1 cellular context compared by ENCODE assay signal in genomic region chr10:35754489-35754888, GRCh38.
TF ChIP-seq lines count a peak whose summit lies in the region.

No MANE protein-coding gene starts in this region.

TF ChIP-seq in WTC11, 78 proteins besides CTCF, POLR2A, EP300 and RAD21 (continued from another document):
- TF ChIP-seq PRDM15 (CRISPR knock-in tag; IDR thresholded peaks at IDR 0.05) (no peak), SMAD4 (CRISPR knock-in tag; IDR thresholded peaks at IDR 0.05) (no peak), E2F5 (CRISPR knock-in tag; IDR thresholded peaks at IDR 0.05) (no peak), SOX15 (CRISPR knock-in tag; IDR thresholded peaks at IDR 0.05) (no peak), IRF2 (CRISPR knock-in tag; IDR thresholded peaks at IDR 0.05; ENCODE audit: borderline replicate concordance, low read depth) (no peak), RORB (CRISPR knock-in tag; IDR thresholded peaks at IDR 0.05) (no peak), OVOL2 (CRISPR knock-in tag; IDR thresholded peaks at IDR 0.05; ENCODE audit: borderline replicate concordance) (no peak), ZNF219 (CRISPR knock-in tag; IDR thresholded peaks at IDR 0.05; ENCODE audit: borderline replicate concordance) (no peak), RELA (CRISPR knock-in tag; IDR thresholded peaks at IDR 0.05; ENCODE audit: borderline replicate concordance) (no peak), CDX4 (CRISPR knock-in tag; IDR thresholded peaks at IDR 0.05; ENCODE audit: borderline replicate concordance) (no peak), E2F1 (CRISPR knock-in tag; IDR thresholded peaks at IDR 0.05) (no peak), SP1 (CRISPR knock-in tag; conservative IDR thresholded peaks at IDR 0.05) (no peak), ZNF138 (CRISPR knock-in tag; conservative IDR thresholded peaks at IDR 0.05) (no peak)
